ENCODE assay signal across 10 cellular contexts in the genomic region with DNA sequence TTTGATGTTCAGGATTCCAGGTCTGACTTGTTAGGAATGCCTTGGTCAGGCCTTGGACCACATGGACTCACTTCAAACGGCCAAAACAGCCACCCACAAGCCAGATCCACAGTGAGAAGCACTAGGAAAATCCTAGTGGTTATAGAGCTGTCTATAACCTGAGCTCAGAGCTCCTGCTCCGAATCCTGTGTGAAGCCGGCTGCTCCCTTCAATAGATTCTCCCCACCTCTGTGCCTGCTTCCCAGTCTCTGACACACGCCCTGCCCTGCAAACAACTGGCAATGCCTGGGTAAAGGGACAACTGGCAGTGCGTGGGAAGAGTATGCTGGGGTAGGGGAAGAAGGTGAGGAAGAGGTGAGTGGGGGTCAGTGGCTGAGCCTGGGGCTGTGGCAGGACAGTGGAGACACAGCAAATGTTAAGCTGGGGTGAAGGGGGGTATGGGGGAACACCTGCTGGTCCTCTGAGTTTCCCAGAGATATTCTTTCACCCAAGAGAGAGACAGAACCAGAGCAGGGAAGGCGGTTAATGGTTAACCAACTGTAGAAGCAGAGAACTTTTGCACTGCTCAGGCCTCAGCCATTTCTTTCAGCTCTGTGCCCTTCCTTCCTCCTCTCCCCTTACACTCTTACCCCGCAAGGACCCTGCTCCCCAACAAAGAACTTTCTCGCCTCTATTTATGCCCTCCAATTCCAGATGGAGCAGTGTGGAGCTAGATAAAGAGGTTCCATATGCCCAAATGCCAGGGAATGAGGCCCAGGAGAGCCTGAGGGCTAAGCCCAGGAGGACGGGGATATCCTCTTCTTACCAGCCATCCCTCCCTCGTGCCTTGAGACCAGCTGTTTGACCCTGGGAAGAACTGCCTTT. TPM values are rescaled to one million over a fixed set of nuclear protein-coding genes. Genes with fewer than 3 reads are reported as not detected.
DNase-seq lines count a peak whose midpoint lies in the region; ATAC-seq, FAIRE-seq and TF ChIP-seq lines count a peak whose summit lies in the region.
"Had no signal": no experiment of that assay in that cellular context is flagged by ENCODE, and none has a peak within 500 bp of the region (broad histone marks: within the 10 kb centered on the region; RNA-seq: fewer than 3 reads in every experiment).

No MANE protein-coding gene starts in this region.

- peak overlapping the region; percentile 90 for H3K4me2 ChIP-seq in HepG2 (ENCODE audit: low read depth, low read length)

- CTCF ChIA-PET in HepG2 (lab: Yijun Ruan, JAX; ENCODE audit: low intra/inter-chr PET ratio, low total read pairs): interaction anchor here (1.2 kb wide), 1 partner anchor 108 kb away, joined by 10 read pairs; no protein-coding TSS in a partner anchor

- TF ChIP-seq RAD21 in HepG2 (CRISPR knock-in tag; IDR thresholded peaks at IDR 0.05): no peak

- DNase-seq in NCI-H526 treated with DMSO at 0.1 percent for 48 hours (lab: John Stamatoyannopoulos, UW) (peak; percentile 2), caudate nucleus (lab: John Stamatoyannopoulos, UW) (peak in 5 of 61 donors; percentile 22 to 60 (median 45)), HepG2 (ENCODE audit: low spot score) (peak; percentile 54), small intestine (peak; percentile 86), NCI-H2107 (lab: John Stamatoyannopoulos, UW) (no peak)
- DNase-seq: T-cell had no signal

- H3K4me3 ChIP-seq in HepG2 (replicated peaks in 1 of 3; ENCODE audit: insufficient read depth in 1 of 3, low read depth in 2 of 3, low read length in 3 of 3) (peak overlapping the region; percentile 31 to 45 (median 40); a peak in 5 of 6 replicates), small intestine (ENCODE audit: low read depth in 1 of 2, low read length in 2 of 2) (peak overlapping the region in 1 of 2 donors; percentile 68)
- H3K4me3 ChIP-seq: adrenal gland had no signal

- ATAC-seq in HepG2: peak; percentile 65
- no peak for ATAC-seq in HG02938 (IDR thresholded peaks at IDR 0.05; ENCODE audit: unreplicated experiment)
- no peak for ATAC-seq in HG03457 (IDR thresholded peaks at IDR 0.05; ENCODE audit: unreplicated experiment)
- ATAC-seq: activated CD8-positive, alpha-beta T cell treated with anti-CD3 and anti-CD28 coated beads, Interleukin-2, amount 10 ng/mL, durations not matched to agents 7 days and 5 days had no signal

- TF ChIP-seq EP300 in HepG2 (IDR thresholded peaks at IDR 0.05; ENCODE audit: low read depth in 2 of 2, low read length in 2 of 2): no peak
- no peak for TF ChIP-seq EP300 in HepG2 (CRISPR knock-in tag; IDR thresholded peaks at IDR 0.05; ENCODE audit: borderline replicate concordance)

- peak in 1 of 2 experiments; percentile 27; a peak in 1 of 4 replicates for TF ChIP-seq POLR2A in HepG2 (IDR thresholded peaks at IDR 0.05; ENCODE audit: insufficient read depth in 1 of 2, low read depth in 2 of 2, low read length in 2 of 2)

- H3K4me1 ChIP-seq in HepG2 (ENCODE audit: insufficient read depth, low read length) (peaks cover 88% of the 10 kb centered on the region), small intestine (ENCODE audit: control insufficient read depth in 2 of 2, insufficient read depth in 1 of 2, low read depth in 1 of 2, low read length in 1 of 2) (peaks cover 6 to 17% of the 10 kb centered on the region in 2 donors)

- WGBS in HepG2 (ENCODE audit: low lambda C conversion rate): 7% methylated on average over 10 of the region's 10 CpGs
- 17 to 55% (median 31%) methylated on average over 10 of the region's 10 CpGs for WGBS in small intestine, 3 donors

- H3K27me3 ChIP-seq in HepG2 (ENCODE audit: control insufficient read depth in 1 of 2, insufficient read depth in 2 of 2, low read length in 2 of 2) (peaks cover 0 to 22% of the 10 kb centered on the region in 2 experiments; a peak in 2 of 5 replicates), small intestine (ENCODE audit: control insufficient read depth in 2 of 2, insufficient read depth in 2 of 2, low read length in 2 of 2) (no peaks in the 10 kb centered on the region)
- H3K27me3 ChIP-seq: adrenal gland had no signal

- TF ChIP-seq CTCF in HepG2 (CRISPR knock-in tag; IDR thresholded peaks at IDR 0.05): no peak

- in situ Hi-C loops in HepG2 (cut with HindIII; ENCODE audit: extremely low pct_ligation_motif_present, low pct_unique_long_range_greater_than_20kb): loop anchor here (5.0 kb wide), 1 partner anchor 107 kb away; no protein-coding TSS in a partner anchor

- intact Hi-C loops in HepG2 (cut with micrococcal nuclease; ENCODE audit: unreplicated experiment): loop anchor here (5.0 kb wide), 1 partner anchor 122 kb away; no protein-coding TSS in a partner anchor

- no peaks in the 10 kb centered on the region for H3K9me3 ChIP-seq in HepG2 (ENCODE audit: low read length)
- no peaks in the 10 kb centered on the region for H3K9me3 ChIP-seq in small intestine (ENCODE audit: control insufficient read depth, low read depth)
- H3K9me3 ChIP-seq: adrenal gland had no signal

- H3K27ac ChIP-seq in caudate nucleus (ENCODE audit: low read depth, low read length) (peak overlapping the region; percentile 16), HepG2 (ENCODE audit: extremely low read length, insufficient read depth, low read length) (peak overlapping the region; percentile 51), small intestine (ENCODE audit: low read depth in 1 of 2, low read length in 1 of 2) (peak overlapping the region; percentile 70 to 77)

- no peaks in the 10 kb centered on the region for H3K36me3 ChIP-seq in HepG2 (replicated peaks in 1 of 2; ENCODE audit: control insufficient read depth in 1 of 2, insufficient read depth in 2 of 2, low read length in 2 of 2)
- no peaks in the 10 kb centered on the region for H3K36me3 ChIP-seq in small intestine (ENCODE audit: control insufficient read depth in 2 of 2, insufficient read depth in 2 of 2, low read length in 2 of 2)
- H3K36me3 ChIP-seq: adrenal gland had no signal

- H2AFZ ChIP-seq in HepG2 (ENCODE audit: low read length): peak overlapping the region; percentile 83

- peak overlapping the region; percentile 30; the same call in 1 of the 2 replicates for H3K9ac ChIP-seq in HepG2 (ENCODE audit: insufficient read depth, low read depth, low read length)

- H3K79me2 ChIP-seq in HepG2 (ENCODE audit: insufficient read depth, low read length): no peaks in the 10 kb centered on the region

- no peaks in the 10 kb centered on the region for H4K20me1 ChIP-seq in HepG2 (ENCODE audit: insufficient read depth, low read length)

- FAIRE-seq in HepG2 (lab: Jason Lieb, UNC) (peak; percentile 81), small intestine (lab: Jason Lieb, UNC) (no peak)

- BruUV-seq in HepG2 (replicated peaks; lab: Mats Ljungman, UMichigan): no TSS peak

- POLR2A ChIA-PET in HepG2 (lab: Yijun Ruan, JAX): interaction anchor here (0.6 to 1.4 kb wide), 3 partner anchors 32 to 120 kb away, joined by 3 to 5 read pairs (median 4); no protein-coding TSS in a partner anchor

TF ChIP-seq in HepG2, 621 proteins besides CTCF, POLR2A, EP300 and RAD21 (continues in another document):
- TF ChIP-seq ONECUT2 (CRISPR knock-in tag; IDR thresholded peaks at IDR 0.05) (no peak), ZNF605 (CRISPR knock-in tag; IDR thresholded peaks at IDR 0.05) (peak; percentile 45; the same call in 1 of the 2 replicates), ZFP91 (CRISPR knock-in tag; IDR thresholded peaks at IDR 0.05; ENCODE audit: borderline replicate concordance) (0 out of 2 replicates have a peak, but pooled peaks have one; percentile 47), ASH2L (IDR thresholded peaks at IDR 0.05; ENCODE audit: insufficient read length, low read depth, low read length) (peak; percentile 10)

RNA-seq across cellular contexts. Expression of gene PLXNA2, which starts 4.4 kb away (rescaled TPM):
- total RNA-seq in HepG2 (2016; rRNA removed; fragmentation: Illumina TruSeq; extraction: Trizol): 0.24 and 1.1 TPM in 2 replicates
- under 0.01 and 0.18 TPM in 2 replicates for total RNA-seq in HepG2 (2016; cell fraction: cytosol; rRNA removed; fragmentation: Illumina TruSeq; extraction: Trizol; ENCODE audit: low read depth)
- 0.22 and 0.71 TPM in 2 replicates for total RNA-seq in HepG2 (2016; cell fraction: insoluble cytoplasmic fraction; rRNA removed; fragmentation: Illumina TruSeq; extraction: Trizol)
- 0.28 and 0.49 TPM in 2 replicates for total RNA-seq in HepG2 (2016; cell fraction: membrane; rRNA removed; fragmentation: Illumina TruSeq; extraction: Trizol)
- total RNA-seq in HepG2 (2016; cell fraction: nucleus; rRNA removed; fragmentation: Illumina TruSeq; extraction: Trizol): 1.5 and 1.9 TPM in 2 replicates
- polyA plus RNA-seq in HepG2 (2011; rRNA removed): 2.1 TPM in 2 replicates
- polyA plus RNA-seq in HepG2 (2011; cell fraction: cytosol; rRNA removed): 0.59 and 1.1 TPM in 2 replicates
- 8.7 and 12.0 TPM in 2 replicates for polyA plus RNA-seq in HepG2 (2011; cell fraction: nucleus; rRNA removed)
- 1.0 and 1.7 TPM in 2 replicates for polyA plus RNA-seq in HepG2 (2012)
- 0.03 and 0.07 TPM in 2 replicates for polyA plus RNA-seq in HepG2 (2016; cell fraction: cytosol; fragmentation: Illumina TruSeq; extraction: Trizol; ENCODE audit: low read depth)
- 0.33 and 0.36 TPM in 2 replicates for polyA plus RNA-seq in HepG2 (2016; cell fraction: insoluble cytoplasmic fraction; fragmentation: Illumina TruSeq; extraction: Trizol; ENCODE audit: low read depth)
- polyA plus RNA-seq in HepG2 (2016; cell fraction: membrane; fragmentation: Illumina TruSeq; extraction: Trizol; ENCODE audit: low read depth): 0.17 and 0.33 TPM in 2 replicates
- 3.2 and 3.4 TPM in 2 replicates for polyA plus RNA-seq in HepG2 (2016; cell fraction: nucleus; fragmentation: Illumina TruSeq; extraction: Trizol; ENCODE audit: insufficient read depth, low read depth)
- polyA minus RNA-seq in HepG2 (2011; rRNA and poly(A)+ RNA removed; ENCODE audit: low replicate concordance): 6.7 and 14.5 TPM in 2 replicates
- polyA minus RNA-seq in HepG2 (2011; cell fraction: cytosol; rRNA and poly(A)+ RNA removed): 1.8 and 3.3 TPM in 2 replicates
- 7.1 and 8.1 TPM in 2 replicates for polyA minus RNA-seq in HepG2 (2011; cell fraction: nucleus; rRNA and poly(A)+ RNA removed)
- 10 to 100 TPM; 10.7 to 17.8 (median 12.5) TPM for polyA plus RNA-seq in small intestine

Comparison
In these comparisons a context has a peak if more than half of its experiments do, and no peak if none do; other contexts are left out.
1. H3K27ac ChIP-seq: peak in every context shown above with its lines; median percentile 74 in small intestine; 51 in HepG2; 16 in caudate nucleus.